ENCODE assay signal across 20 cellular contexts in genomic region chr13:51928231-51928630, GRCh38.
A peak's percentile ranks its signal among the peaks of the same experiment; 100 is the strongest.
DNase-seq lines count a peak whose midpoint lies in the region; ATAC-seq and TF ChIP-seq lines count a peak whose summit lies in the region.
"Had no signal": no experiment of that assay in that cellular context is flagged by ENCODE, and none has a peak within 500 bp of the region (broad histone marks: within the 10 kb centered on the region; RNA-seq: fewer than 3 reads in every experiment).

No MANE protein-coding gene starts in this region.

- no peak overlapping the region for H3K4me2 ChIP-seq in smooth muscle cell
- H3K4me2 ChIP-seq: hepatocyte had no signal

- ATAC-seq in GM19351 (IDR thresholded peaks at IDR 0.05; ENCODE audit: unreplicated experiment) (peak; percentile 55), GM21381 (IDR thresholded peaks at IDR 0.05; ENCODE audit: unreplicated experiment) (no peak), HG02678 (IDR thresholded peaks at IDR 0.05; ENCODE audit: unreplicated experiment) (no peak)
- ATAC-seq: body of pancreas, left lobe of liver had no signal

- H3K4me1 ChIP-seq in smooth muscle cell (ENCODE audit: low read depth): no peaks in the 10 kb centered on the region
- H3K4me1 ChIP-seq: body of pancreas, esophagus squamous epithelium had no signal

- no peaks in the 10 kb centered on the region for H3F3A ChIP-seq in smooth muscle cell (ENCODE audit: low read depth)

- DNase-seq in NCI-H1436 (lab: John Stamatoyannopoulos, UW) (peak; percentile 29), NCI-H1436 treated with DMSO at 0.1 percent for 48 hours (lab: John Stamatoyannopoulos, UW) (no peak), NCI-H748 (lab: John Stamatoyannopoulos, UW; ENCODE audit: unreplicated experiment) (peak; percentile 80), myocyte (ENCODE audit: low read depth) (peak; percentile 66), smooth muscle cell (lab: John Stamatoyannopoulos, UW; ENCODE audit: unreplicated experiment) (no peak)
- DNase-seq: activated CD4-positive, CD25-positive, alpha-beta regulatory T cell; activated CD8-positive, alpha-beta memory T cell treated with anti-CD3 and anti-CD28 coated beads, Interleukin-2, amount 50 U/mL, for 4 hours; activated naive CD4-positive, alpha-beta T cell treated with anti-CD3 and anti-CD28 coated beads for 36 hours; body of pancreas; CD4-positive, CD25-positive, alpha-beta regulatory T cell; esophagus squamous epithelium; Kasumi-1; NCI-H2171; OCI-M1; stimulated activated CD4-positive, alpha-beta T cell treated with anti-CD3 and anti-CD28 coated beads, Interleukin-15, amount 100 ng/mL, for 24 hours had no signal

- no peaks in the 10 kb centered on the region for H3K79me2 ChIP-seq in smooth muscle cell (ENCODE audit: low read depth)
- H3K79me2 ChIP-seq: hepatocyte had no signal

- H3K27ac ChIP-seq in smooth muscle cell (ENCODE audit: low read depth): no peak overlapping the region
- H3K27ac ChIP-seq: body of pancreas, esophagus squamous epithelium, hepatocyte had no signal

- 82% methylated on average over 9 of the region's 9 CpGs for WGBS in smooth muscle cell (ENCODE audit: low lambda C conversion rate)

- H3K4me3 ChIP-seq in smooth muscle cell: no peak overlapping the region
- H3K4me3 ChIP-seq: body of pancreas, esophagus squamous epithelium, hepatocyte had no signal

- H4K20me1 ChIP-seq in smooth muscle cell (ENCODE audit: low read depth): no peaks in the 10 kb centered on the region

- no peaks in the 10 kb centered on the region for H3K27me3 ChIP-seq in smooth muscle cell (ENCODE audit: low read depth)
- H3K27me3 ChIP-seq: body of pancreas, esophagus squamous epithelium, hepatocyte had no signal

- no peak overlapping the region for H3K9ac ChIP-seq in smooth muscle cell (ENCODE audit: low read depth)

- no peak overlapping the region for H2AFZ ChIP-seq in smooth muscle cell (ENCODE audit: low read depth)
- H2AFZ ChIP-seq: hepatocyte had no signal

- TF ChIP-seq CTCF in smooth muscle cell (IDR thresholded peaks at IDR 0.05; ENCODE audit: borderline replicate concordance, insufficient read depth, poor library complexity, severe bottlenecking): no peak

- H3K36me3 ChIP-seq in smooth muscle cell (ENCODE audit: low read depth): no peaks in the 10 kb centered on the region
- H3K36me3 ChIP-seq: esophagus squamous epithelium had no signal

- no peaks in the 10 kb centered on the region for H3K9me3 ChIP-seq in smooth muscle cell (replicated peaks; ENCODE audit: low read depth)
- H3K9me3 ChIP-seq: body of pancreas, esophagus squamous epithelium had no signal

Comparison
In these comparisons a context has a peak if more than half of its experiments do, and no peak if none do; other contexts are left out.
1. DNase-seq: peak in NCI-H1436 (single experiment), NCI-H748 (single experiment) and myocyte (single experiment); none in NCI-H1436 treated with DMSO at 0.1 percent for 48 hours (single experiment) and smooth muscle cell (single experiment).